ENCODE assay signal across 19 cellular contexts in the genomic region with DNA sequence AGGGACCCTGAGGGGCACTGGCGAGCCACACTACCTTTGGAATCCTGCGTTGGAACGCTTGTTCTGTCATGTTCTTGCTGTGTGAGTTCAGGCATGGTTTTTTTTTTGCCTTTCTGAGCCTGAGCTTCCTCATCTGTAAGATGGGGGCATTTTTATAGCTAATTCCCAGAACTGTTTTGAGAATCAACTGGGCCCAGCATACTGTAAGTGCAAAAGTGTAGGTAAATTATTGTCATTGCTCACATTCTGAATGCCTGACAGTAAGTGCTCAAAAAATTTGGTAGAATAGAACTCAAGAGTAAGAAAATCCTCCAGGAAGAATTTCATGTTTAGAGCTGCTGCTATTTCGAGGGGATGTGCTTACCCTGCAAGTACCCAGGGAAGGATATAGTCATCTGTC.
"Had no signal": no experiment of that assay in that cellular context is flagged by ENCODE, and none has a peak within 500 bp of the region (broad histone marks: within the 10 kb centered on the region; RNA-seq: fewer than 3 reads in every experiment).

No MANE protein-coding gene starts in this region.

- H3K27ac Mint-ChIP-seq: dendritic cell treated with granulocyte-macrophage colony-stimulating factor and Interleukin-4, amounts not matched to agents 40 ng/mL and 50 ng/mL, for 4 days; effector memory CD8-positive, alpha-beta T cell; mesothelial cell of epicardium had no signal

- H3K4me3 ChIP-seq: colonic mucosa, esophagus muscularis mucosa, gastroesophageal sphincter, heart right ventricle, left lung, lower lobe of right lung, mucosa of descending colon had no signal

- ATAC-seq: effector memory CD8-positive, alpha-beta T cell; foreskin keratinocyte; gastroesophageal sphincter; heart right ventricle; left cardiac atrium; left lung; left ventricle myocardium superior; lower lobe of right lung; mucosa of descending colon had no signal

- H3K27me3 Mint-ChIP-seq: dendritic cell treated with granulocyte-macrophage colony-stimulating factor and Interleukin-4, amounts not matched to agents 40 ng/mL and 50 ng/mL, for 4 days had no signal

- H3K4me1 ChIP-seq: esophagus muscularis mucosa, foreskin keratinocyte, gastroesophageal sphincter, heart right ventricle, left lung, lower lobe of right lung had no signal

- H3K27ac ChIP-seq: colonic mucosa, esophagus muscularis mucosa, foreskin keratinocyte, gastroesophageal sphincter, heart right ventricle, left lung, lower lobe of right lung had no signal

- H3K27me3 ChIP-seq: colonic mucosa, left lung had no signal

- H3K9me3 Mint-ChIP-seq: dendritic cell treated with granulocyte-macrophage colony-stimulating factor and Interleukin-4, amounts not matched to agents 40 ng/mL and 50 ng/mL, for 4 days; effector memory CD8-positive, alpha-beta T cell had no signal

- H3K9me3 ChIP-seq: colonic mucosa, esophagus muscularis mucosa, gastroesophageal sphincter, heart right ventricle, left lung, lower lobe of right lung, mucosa of descending colon had no signal

- H3K36me3 Mint-ChIP-seq: mesothelial cell of epicardium had no signal

- DNase-seq: colonic mucosa; cortex of kidney; effector CD8-positive, alpha-beta T cell; effector memory CD8-positive, alpha-beta T cell; foreskin keratinocyte; glutamatergic neuron; head of caudate nucleus; heart right ventricle; hippocampal formation; left cardiac atrium; left lung; left ventricle myocardium superior; lower lobe of right lung; mesenchymal stem cell; mucosa of descending colon had no signal

- H3K4me1 Mint-ChIP-seq: mesothelial cell of epicardium had no signal

- H3K4me3 Mint-ChIP-seq: dendritic cell treated with granulocyte-macrophage colony-stimulating factor and Interleukin-4, amounts not matched to agents 40 ng/mL and 50 ng/mL, for 4 days; effector memory CD8-positive, alpha-beta T cell; mesothelial cell of epicardium had no signal

- H3K36me3 ChIP-seq: colonic mucosa, esophagus muscularis mucosa, gastroesophageal sphincter, heart right ventricle, left lung, lower lobe of right lung had no signal
